21 cellular contexts compared by ENCODE assay signal in the genomic region with DNA sequence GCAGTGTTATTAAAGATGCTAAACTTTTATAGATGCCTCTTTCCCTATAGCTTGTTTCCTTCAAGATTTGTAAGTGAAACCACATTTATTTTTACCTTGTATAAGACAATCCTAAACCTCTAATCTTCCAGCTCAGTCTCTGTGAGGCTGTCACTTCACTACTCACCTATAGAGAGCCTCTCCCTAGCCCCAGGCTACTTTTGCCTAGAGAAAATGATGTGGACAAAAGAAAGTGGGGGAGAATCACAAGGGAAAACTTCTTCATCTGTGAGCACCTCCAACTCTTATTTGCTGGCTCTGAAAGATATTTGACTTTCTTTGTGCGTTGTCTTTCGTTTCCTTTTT.
"Had no signal": no experiment of that assay in that cellular context is flagged by ENCODE, and none has a peak within 500 bp of the region (broad histone marks: within the 10 kb centered on the region; RNA-seq: fewer than 3 reads in every experiment).

No MANE protein-coding gene starts in this region.

- H3K4me3 Mint-ChIP-seq: activated T-cell treated with anti-CD3 and anti-CD28 coated beads, Interleukin-2, amount 50 U/mL, for 4 hours; effector memory CD8-positive, alpha-beta T cell; memory B cell; naive thymus-derived CD4-positive, alpha-beta T cell; neural progenitor cell; T-helper 1 cell treated with Interleukin-12 subunit alpha and Interleukin-12 subunit beta and Interleukin-4 antibody, amounts not matched to agents 30 μg/mL and 1 μg/mL, for 36 hours had no signal

- H3K27ac ChIP-seq: epithelial cell of prostate, neural progenitor cell, skin epidermis, tibial nerve, uterus had no signal

- H2AFZ ChIP-seq: neural progenitor cell had no signal

- H3K4me2 ChIP-seq: neural progenitor cell had no signal

- H3K4me1 ChIP-seq: neural progenitor cell, tibial nerve, uterus had no signal

- ATAC-seq: activated CD4-positive, CD25-positive, alpha-beta regulatory T cell treated with anti-CD3 and anti-CD28 coated beads, Interleukin-2, amount 50 U/mL, for 24 hours; activated T-cell treated with anti-CD3 and anti-CD28 coated beads, Interleukin-2, amount 50 U/mL, for 4 hours; effector memory CD8-positive, alpha-beta T cell; left lobe of liver; mucosa of descending colon; naive thymus-derived CD4-positive, alpha-beta T cell; stimulated activated naive CD8-positive, alpha-beta T cell treated with anti-CD3 and anti-CD28 coated beads, Interleukin-15, Interleukin-2, amounts not matched to agents 100 U/mL and 50 U/mL, for 24 hours had no signal

- DNase-seq: activated CD4-positive, alpha-beta T cell treated with anti-CD3 and anti-CD28 coated beads, Interleukin-2, amount 50 U/mL, for 1 hour; activated CD8-positive, alpha-beta memory T cell treated with anti-CD3 and anti-CD28 coated beads, Interleukin-2, amount 50 U/mL, for 4 hours; activated effector memory CD4-positive, alpha-beta T cell treated with anti-CD3 and anti-CD28 coated beads, Interleukin-2, amount 50 U/mL, for 16 hours; activated naive CD4-positive, alpha-beta T cell treated with anti-CD3 and anti-CD28 coated beads, Interleukin-2, amount 50 U/mL, for 16 hours; activated T-cell treated with anti-CD3 and anti-CD28 coated beads, Interleukin-2, amount 50 U/mL, for 4 hours; aorta; effector memory CD8-positive, alpha-beta T cell; kidney; mucosa of descending colon; naive thymus-derived CD4-positive, alpha-beta T cell; stimulated activated naive CD8-positive, alpha-beta T cell treated with anti-CD3 and anti-CD28 coated beads, Interleukin-15, Interleukin-2, amounts not matched to agents 100 U/mL and 50 U/mL, for 24 hours; uterus had no signal

- H3K4me1 Mint-ChIP-seq: memory B cell had no signal

- H3K4me3 ChIP-seq: mucosa of descending colon, neural progenitor cell, skin epidermis, tibial nerve, uterus had no signal

- H3K9ac ChIP-seq: neural progenitor cell had no signal

- H3K36me3 Mint-ChIP-seq: memory B cell; naive thymus-derived CD4-positive, alpha-beta T cell; neural progenitor cell had no signal

- H3K27me3 ChIP-seq: neural progenitor cell, tibial nerve, uterus had no signal

- H3K9me3 ChIP-seq: mucosa of descending colon, tibial nerve, uterus had no signal

- H3K36me3 ChIP-seq: neural progenitor cell, tibial nerve, uterus had no signal

- H3K27ac Mint-ChIP-seq: effector memory CD8-positive, alpha-beta T cell; memory B cell; naive thymus-derived CD4-positive, alpha-beta T cell; neural progenitor cell; progenitor cell of endocrine pancreas; T-helper 1 cell treated with Interleukin-12 subunit alpha and Interleukin-12 subunit beta and Interleukin-4 antibody, amounts not matched to agents 30 μg/mL and 1 μg/mL, for 36 hours had no signal

- H3K9me3 Mint-ChIP-seq: activated T-cell treated with anti-CD3 and anti-CD28 coated beads, Interleukin-2, amount 50 U/mL, for 4 hours; effector memory CD8-positive, alpha-beta T cell; memory B cell; neural progenitor cell; T-helper 1 cell treated with Interleukin-12 subunit alpha and Interleukin-12 subunit beta and Interleukin-4 antibody, amounts not matched to agents 30 μg/mL and 1 μg/mL, for 36 hours had no signal
